Comparison of ENCODE assay signal across 1 cellular context in the genomic region with DNA sequence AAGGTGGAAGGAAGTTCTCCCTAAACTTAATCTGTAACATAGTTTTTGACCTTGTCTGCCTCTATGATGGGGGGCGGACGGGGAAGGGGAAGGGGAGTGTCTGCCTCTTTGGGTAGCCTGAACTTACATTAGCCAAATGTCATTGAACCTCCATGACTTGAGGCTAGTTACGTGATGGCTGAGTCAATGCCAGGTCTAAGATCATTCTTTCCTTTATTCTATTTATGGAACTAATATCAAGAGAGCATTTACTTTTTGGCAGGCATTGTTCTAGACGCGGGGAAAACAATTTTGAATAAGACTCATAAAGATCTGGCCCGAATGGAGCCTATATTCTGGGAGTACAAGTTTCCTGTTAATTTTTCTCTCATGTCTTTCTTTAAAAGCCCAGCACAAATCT.
TF ChIP-seq lines count a peak whose summit lies in the region.

No MANE protein-coding gene starts in this region.

TF ChIP-seq in WTC11, 78 proteins besides CTCF, POLR2A, EP300 and RAD21 (continued from another document):
- TF ChIP-seq ETV6 (CRISPR knock-in tag; IDR thresholded peaks at IDR 0.05) (no peak), ZNF232 (CRISPR knock-in tag; IDR thresholded peaks at IDR 0.05) (no peak)
TF ChIP-seq in WTC11: peak in this region for 0.
